Comparison of ENCODE assay signal across 9 cellular contexts in genomic region chr2:109322111-109322510, GRCh38.
DNase-seq lines count a peak whose midpoint lies in the region; ATAC-seq and TF ChIP-seq lines count a peak whose summit lies in the region.
"Had no signal": no experiment of that assay in that cellular context is flagged by ENCODE, and none has a peak within 500 bp of the region (broad histone marks: within the 10 kb centered on the region; RNA-seq: fewer than 3 reads in every experiment).

No MANE protein-coding gene starts in this region.

- POLR2A ChIA-PET in CD4-positive, alpha-beta memory T cell (lab: Charles Lee; ENCODE audit: partially characterized antibody) = no interaction called here

- H3K27ac Mint-ChIP-seq in CD4-positive, alpha-beta memory T cell = no peak overlapping the region

- H3K4me3 ChIP-seq in astrocyte of the spinal cord (ENCODE audit: low read depth, low read length) = no peak overlapping the region
- H3K4me3 ChIP-seq in rectal smooth muscle tissue (ENCODE audit: low read length) = no peak overlapping the region
- no peak overlapping the region for H3K4me3 ChIP-seq in CD4-positive, alpha-beta memory T cell (ENCODE audit: low read length in 2 of 2)

- DNase-seq in astrocyte of the spinal cord (ENCODE audit: low read depth, low spot score) (peak; percentile 95), left ventricle myocardium superior (peak; percentile 88), NCI-H1048 (lab: John Stamatoyannopoulos, UW) (no peak)
- DNase-seq in CD4-positive, alpha-beta memory T cell = no peak
- DNase-seq: amniotic stem cell had no signal

- intact Hi-C loops in left ventricle myocardium superior (cut with micrococcal nuclease) = no loop called here
- intact Hi-C loops in CD4-positive, alpha-beta memory T cell (cut with micrococcal nuclease) = no loop called here

- no peak for TF ChIP-seq CTCF in C4-2B (conservative IDR thresholded peaks at IDR 0.05)
- no peak for TF ChIP-seq CTCF in astrocyte of the spinal cord (IDR thresholded peaks at IDR 0.05; ENCODE audit: low read depth, low read length)

- ATAC-seq in left ventricle myocardium superior (peak; percentile 72), GM21529 (IDR thresholded peaks at IDR 0.05; ENCODE audit: unreplicated experiment) (no peak), HG03159 (IDR thresholded peaks at IDR 0.05; ENCODE audit: unreplicated experiment) (no peak)

- H3K27me3 ChIP-seq in rectal smooth muscle tissue (ENCODE audit: control insufficient read depth, insufficient read depth, low read length) = no peaks in the 10 kb centered on the region
- no peaks in the 10 kb centered on the region for H3K27me3 ChIP-seq in CD4-positive, alpha-beta memory T cell (ENCODE audit: insufficient read depth, low read length)

- peaks cover 6 to 8% of the 10 kb centered on the region in 2 donors for H3K27me3 Mint-ChIP-seq in CD4-positive, alpha-beta memory T cell

- in situ Hi-C loops in astrocyte of the spinal cord (cut with HindIII; ENCODE audit: low sequenced_read_pairs) = no loop called here

- H3K36me3 Mint-ChIP-seq in CD4-positive, alpha-beta memory T cell = no peaks in the 10 kb centered on the region

- H3K4me3 Mint-ChIP-seq in CD4-positive, alpha-beta memory T cell = no peak overlapping the region

- CTCF ChIA-PET in CD4-positive, alpha-beta memory T cell (lab: Charles Lee; ENCODE audit: partially characterized antibody) = interaction anchor here (1.7 kb wide), 1 partner anchor 10 kb away, joined by 6 read pairs; no protein-coding TSS in a partner anchor

- H3K9ac ChIP-seq in rectal smooth muscle tissue (ENCODE audit: low read length) = no peak overlapping the region

- peaks cover 4 to 19% (median 11%) of the 10 kb centered on the region in 4 donors for H3K4me1 Mint-ChIP-seq in CD4-positive, alpha-beta memory T cell

- no peaks in the 10 kb centered on the region for H3K36me3 ChIP-seq in rectal smooth muscle tissue (ENCODE audit: control insufficient read depth, insufficient read depth, low read length)
- H3K36me3 ChIP-seq in CD4-positive, alpha-beta memory T cell (ENCODE audit: insufficient read depth, low read length) = no peaks in the 10 kb centered on the region

- H3K9me3 Mint-ChIP-seq in CD4-positive, alpha-beta memory T cell = no peaks in the 10 kb centered on the region

- H3K27ac ChIP-seq in C4-2B (peak overlapping the region; percentile 53), rectal smooth muscle tissue (ENCODE audit: low read depth, low read length) (peak overlapping the region; percentile 64)
- H3K27ac ChIP-seq in CD4-positive, alpha-beta memory T cell (ENCODE audit: low read depth, low read length) = no peak overlapping the region

- peaks cover 29% of the 10 kb centered on the region for H3K4me1 ChIP-seq in rectal smooth muscle tissue (ENCODE audit: control insufficient read depth, insufficient read depth, low read length)
- H3K4me1 ChIP-seq in CD4-positive, alpha-beta memory T cell (ENCODE audit: insufficient read depth, low read length) = peaks cover 12% of the 10 kb centered on the region

- no peaks in the 10 kb centered on the region for H3K9me3 ChIP-seq in CD4-positive, alpha-beta memory T cell (ENCODE audit: control insufficient read depth in 1 of 2, low read length in 2 of 2)

Comparison
In these comparisons a context has a peak if more than half of its experiments do, and no peak if none do; other contexts are left out.
1. DNase-seq: peak in astrocyte of the spinal cord (single experiment) and left ventricle myocardium superior (single experiment); none in CD4-positive, alpha-beta memory T cell (0 of 5) and NCI-H1048 (single experiment).